ENCODE assay signal across 18 cellular contexts in genomic region chr16:79401782-79402181, GRCh38.
DNase-seq lines count a peak whose midpoint lies in the region; ATAC-seq and TF ChIP-seq lines count a peak whose summit lies in the region.
"Had no signal": no experiment of that assay in that cellular context is flagged by ENCODE, and none has a peak within 500 bp of the region (broad histone marks: within the 10 kb centered on the region; RNA-seq: fewer than 3 reads in every experiment).

No MANE protein-coding gene starts in this region.

- H3K4me3 ChIP-seq in Peyer's patch = no peak overlapping the region
- no peak overlapping the region for H3K4me3 ChIP-seq in duodenal mucosa (ENCODE audit: low read depth in 1 of 2, low read length in 2 of 2)
- no peak overlapping the region for H3K4me3 ChIP-seq in neuronal stem cell (ENCODE audit: low read length in 2 of 2)
- H3K4me3 ChIP-seq: BLaER1, GM23338 had no signal

- H3K4me2 ChIP-seq in neuronal stem cell (ENCODE audit: insufficient read depth, low read length, poor library complexity, severe bottlenecking) = no peak overlapping the region
- H3K4me2 ChIP-seq: BLaER1, GM23338 had no signal

- H3K4me3 Mint-ChIP-seq in stimulated activated effector memory CD8-positive, alpha-beta T cell treated with anti-CD3 and anti-CD28 coated beads, Interleukin-12 subunit alpha, Interleukin-12 subunit beta, amount 100 ng/mL, for 72 hours = no peak overlapping the region
- H3K4me3 Mint-ChIP-seq: CD14-positive monocyte; CD4-positive, alpha-beta memory T cell; GM23338; HFFc6 had no signal

- ATAC-seq in stimulated activated effector memory CD8-positive, alpha-beta T cell treated with anti-CD3 and anti-CD28 coated beads, Interleukin-12 subunit alpha, Interleukin-12 subunit beta, amount 100 ng/mL, for 72 hours = no peak
- ATAC-seq in HG03039 (IDR thresholded peaks at IDR 0.05; ENCODE audit: unreplicated experiment) = no peak

- peak overlapping the region in 3 of 4 donors; percentile 76 to 91 (median 87) for H3K27ac ChIP-seq in Peyer's patch
- H3K27ac ChIP-seq in duodenal mucosa (ENCODE audit: low read depth, low read length) = peak overlapping the region; percentile 69
- no peak overlapping the region for H3K27ac ChIP-seq in neuronal stem cell (replicated peaks; ENCODE audit: low read length)
- H3K27ac ChIP-seq: BLaER1 had no signal

- no peak for DNase-seq in Peyer's patch
- DNase-seq in neuronal stem cell (ENCODE audit: low spot score) = no peak
- no peak for DNase-seq in stimulated activated effector memory CD8-positive, alpha-beta T cell treated with anti-CD3 and anti-CD28 coated beads, Interleukin-12 subunit alpha, Interleukin-12 subunit beta, amount 100 ng/mL, for 72 hours (ENCODE audit: low spot score in 2 of 2)
- DNase-seq in NCI-H2196 treated with DMSO at 0.1 percent for 48 hours (lab: John Stamatoyannopoulos, UW; ENCODE audit: unreplicated experiment) = no peak
- no peak for DNase-seq in NOMO-1 treated with DMSO at 0.1 percent for 48 hours (lab: John Stamatoyannopoulos, UW; ENCODE audit: unreplicated experiment)
- no peak for DNase-seq in Kasumi-1 (lab: John Stamatoyannopoulos, UW)
- DNase-seq: 8988T; CD4-positive, alpha-beta memory T cell; DMS153; DMS79; GDM1; HCEC 1CT; HFFc6 had no signal

- H3K4ac ChIP-seq in neuronal stem cell (ENCODE audit: low read length) = no peak overlapping the region

- H3K36me3 ChIP-seq in Peyer's patch (no peaks in the 10 kb centered on the region), duodenal mucosa (ENCODE audit: control insufficient read depth in 1 of 2, insufficient read depth in 2 of 2, low read length in 2 of 2) (no peaks in the 10 kb centered on the region), neuronal stem cell (replicated peaks in 1 of 2; ENCODE audit: control insufficient read depth in 2 of 2, insufficient read depth in 2 of 2, low read length in 2 of 2) (no peaks in the 10 kb centered on the region)
- H3K36me3 ChIP-seq: BLaER1 had no signal

- no peak overlapping the region for H2BK15ac ChIP-seq in neuronal stem cell (ENCODE audit: low read length)

- no peaks in the 10 kb centered on the region for H3K79me1 ChIP-seq in neuronal stem cell (ENCODE audit: low read depth, low read length)

- no peak overlapping the region for H3K18ac ChIP-seq in neuronal stem cell (ENCODE audit: low read length)

- H3K23ac ChIP-seq in neuronal stem cell (ENCODE audit: low read depth, low read length, poor library complexity) = no peak overlapping the region

- no peaks in the 10 kb centered on the region for H3K36me3 Mint-ChIP-seq in stimulated activated effector memory CD8-positive, alpha-beta T cell treated with anti-CD3 and anti-CD28 coated beads, Interleukin-12 subunit alpha, Interleukin-12 subunit beta, amount 100 ng/mL, for 72 hours
- H3K36me3 Mint-ChIP-seq: CD14-positive monocyte; CD4-positive, alpha-beta memory T cell had no signal

- H2BK5ac ChIP-seq in neuronal stem cell (ENCODE audit: low read length) = no peak overlapping the region

- H2BK120ac ChIP-seq in neuronal stem cell (ENCODE audit: low read depth, low read length) = no peak overlapping the region

- no peak overlapping the region for H4K8ac ChIP-seq in neuronal stem cell (ENCODE audit: low read depth, low read length)

- peaks cover 6% of the 10 kb centered on the region for H3K9me3 Mint-ChIP-seq in stimulated activated effector memory CD8-positive, alpha-beta T cell treated with anti-CD3 and anti-CD28 coated beads, Interleukin-12 subunit alpha, Interleukin-12 subunit beta, amount 100 ng/mL, for 72 hours

- H2BK12ac ChIP-seq in neuronal stem cell (ENCODE audit: low read length) = no peak overlapping the region

- no peak for TF ChIP-seq CTCF in Peyer's patch (IDR thresholded peaks at IDR 0.05)

- H2AK5ac ChIP-seq in neuronal stem cell (ENCODE audit: low read depth, low read length) = no peak overlapping the region

- H3K4me1 ChIP-seq in Peyer's patch (peaks cover 0 to 9% (median 0%) of the 10 kb centered on the region in 4 donors), duodenal mucosa (ENCODE audit: control insufficient read depth in 1 of 2, insufficient read depth in 2 of 2, low read length in 2 of 2) (peaks cover 23 to 36% of the 10 kb centered on the region in 2 donors), neuronal stem cell (ENCODE audit: control insufficient read depth in 2 of 2, insufficient read depth in 1 of 2, low read depth in 1 of 2, low read length in 2 of 2) (no peaks in the 10 kb centered on the region)

- H3K9me3 ChIP-seq in Peyer's patch = no peaks in the 10 kb centered on the region
- peaks cover 0 to 2% of the 10 kb centered on the region in 2 donors for H3K9me3 ChIP-seq in duodenal mucosa (ENCODE audit: control insufficient read depth in 1 of 2, low read length in 2 of 2)
- H3K9me3 ChIP-seq in neuronal stem cell (replicated peaks in 1 of 2; ENCODE audit: control insufficient read depth in 2 of 2, insufficient read depth in 1 of 2, low read depth in 1 of 2, low read length in 2 of 2) = peaks cover 2% of the 10 kb centered on the region in 2 donors
- H3K9me3 ChIP-seq: BLaER1 had no signal

- no peak overlapping the region for H3K14ac ChIP-seq in neuronal stem cell (ENCODE audit: low read length)

- no peak for TF ChIP-seq POLR2A in Peyer's patch (IDR thresholded peaks at IDR 0.05)

- no peaks in the 10 kb centered on the region for H3K4me1 Mint-ChIP-seq in stimulated activated effector memory CD8-positive, alpha-beta T cell treated with anti-CD3 and anti-CD28 coated beads, Interleukin-12 subunit alpha, Interleukin-12 subunit beta, amount 100 ng/mL, for 72 hours
- H3K4me1 Mint-ChIP-seq: CD4-positive, alpha-beta memory T cell; GM23338 had no signal

- H2AFZ ChIP-seq in neuronal stem cell (ENCODE audit: low read length) = no peak overlapping the region
- H2AFZ ChIP-seq: GM23338 had no signal

- H3K27me3 ChIP-seq in Peyer's patch = no peaks in the 10 kb centered on the region
- no peaks in the 10 kb centered on the region for H3K27me3 ChIP-seq in duodenal mucosa (ENCODE audit: control insufficient read depth in 1 of 2, insufficient read depth in 2 of 2, low read length in 2 of 2)
- no peaks in the 10 kb centered on the region for H3K27me3 ChIP-seq in neuronal stem cell (ENCODE audit: control insufficient read depth in 3 of 3, insufficient read depth in 3 of 3, low read depth in 1 of 3, low read length in 3 of 3)
- H3K27me3 ChIP-seq: BLaER1 had no signal

- H3K27ac Mint-ChIP-seq in stimulated activated effector memory CD8-positive, alpha-beta T cell treated with anti-CD3 and anti-CD28 coated beads, Interleukin-12 subunit alpha, Interleukin-12 subunit beta, amount 100 ng/mL, for 72 hours = peak overlapping the region; percentile 40
- H3K27ac Mint-ChIP-seq: CD14-positive monocyte, GM23338, HFFc6 had no signal

- H3K9ac ChIP-seq in duodenal mucosa (ENCODE audit: low read depth in 1 of 2, low read length in 2 of 2) (peak overlapping the region in 1 of 2 donors; percentile 60), neuronal stem cell (ENCODE audit: low read depth, low read length, poor library complexity) (peak overlapping the region; percentile 5)
- H3K9ac ChIP-seq: BLaER1 had no signal

- no peak overlapping the region for H4K91ac ChIP-seq in neuronal stem cell (ENCODE audit: low read depth, low read length, poor library complexity)

- WGBS in neuronal stem cell (ENCODE audit: extremely low coverage in 2 of 2, insufficient read length in 2 of 2, insufficient replicate concordance in 1 of 2), 2 donors = no CpG with 5 or more reads among the region's 1 CpG
